In the genomic region with DNA sequence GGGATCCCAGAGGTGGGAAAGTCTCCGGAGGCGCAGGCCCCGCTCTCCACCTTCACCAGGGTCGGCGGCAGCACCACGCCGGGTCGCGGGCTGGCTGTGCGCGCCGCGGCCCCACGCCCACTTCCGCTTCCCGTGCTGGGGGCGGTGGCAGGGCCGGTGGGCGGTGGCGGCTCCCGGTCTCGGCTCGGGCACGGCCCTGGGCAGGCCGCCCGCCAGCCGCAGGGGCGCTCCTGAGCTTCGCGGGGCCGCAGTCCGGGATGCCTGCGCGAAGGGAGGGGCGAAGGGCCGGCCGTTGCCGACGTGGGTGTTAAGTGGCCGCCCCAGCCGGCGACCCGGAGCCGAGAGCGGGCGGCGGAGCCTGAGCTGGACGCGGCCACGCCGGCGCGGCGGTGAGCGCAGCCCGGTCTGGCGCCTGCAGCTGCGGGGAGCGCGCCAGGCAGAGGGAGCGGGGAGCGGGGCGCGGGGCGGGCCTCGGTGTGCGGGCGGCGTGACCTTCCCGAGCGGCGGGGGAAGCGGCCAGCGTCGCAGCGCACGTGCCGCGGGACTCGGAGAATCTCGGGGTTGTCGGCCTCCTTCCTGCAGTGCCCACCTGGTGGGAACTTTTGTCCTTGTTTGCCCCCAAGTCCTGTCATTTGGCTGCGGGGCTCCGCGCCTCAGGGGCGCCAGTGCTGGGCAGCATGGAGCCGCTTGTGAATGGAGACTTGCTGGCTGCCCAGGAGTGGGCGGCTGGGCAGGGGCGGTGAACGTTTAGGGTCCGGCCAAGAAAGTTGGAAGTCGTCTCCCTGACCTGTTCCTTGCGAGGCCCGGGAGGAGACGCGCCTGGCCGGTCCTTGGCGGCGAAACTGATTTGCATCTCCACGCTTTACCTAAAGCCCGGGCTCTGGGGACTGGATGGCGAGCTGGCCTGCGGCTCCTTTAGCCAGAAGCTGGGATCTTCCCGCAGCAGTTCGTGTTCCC, we compare ENCODE assay signal across 8 cellular contexts. TPM values are rescaled to one million over a fixed set of nuclear protein-coding genes. Genes with fewer than 3 reads are reported as not detected.
DNase-seq lines count a peak whose midpoint lies in the region; ATAC-seq lines count a peak whose summit lies in the region.

TSS of gene SLC25A15 (plus strand) at position 337 of the 957 bp plus-strand sequence. CDS start 3,616 bp downstream, outside the sequence.

- DNase-seq in AG08395 (ENCODE audit: low spot score): peak; percentile 88
- peak; percentile 80 for DNase-seq in NCI-H226
- peak; percentile 76 for DNase-seq in activated CD4-positive, alpha-beta T cell treated with anti-CD3 and anti-CD28 coated beads for 48 hours
- DNase-seq in dedifferentiated amniotic fluid mesenchymal stem cell (ENCODE audit: extremely low spot score): peak; percentile 53
- peak; percentile 93 for DNase-seq in left lobe of liver (ENCODE audit: low spot score)
- DNase-seq in stimulated activated CD4-positive, alpha-beta T cell treated with anti-CD3 and anti-CD28 coated beads, Interleukin-2, amount 100 ng/mL, for 4 hours (ENCODE audit: low read depth): peak; percentile 60

- ATAC-seq in GM18520 (IDR thresholded peaks at IDR 0.05; ENCODE audit: unreplicated experiment) (peak; percentile 89), HG03039 (IDR thresholded peaks at IDR 0.05; ENCODE audit: unreplicated experiment) (peak; percentile 87), left lobe of liver (peak; percentile 76)

RNA-seq across cellular contexts. Expression of gene SLC25A15, which starts in this region (rescaled TPM):
- total RNA-seq in left lobe of liver: 141 TPM

Comparison
In these comparisons a context has a peak if more than half of its experiments do, and no peak if none do; other contexts are left out.
1. Peak in every context shown above with its lines: DNase-seq and ATAC-seq.